Comparison of ENCODE assay signal across 8 cellular contexts in the genomic region with DNA sequence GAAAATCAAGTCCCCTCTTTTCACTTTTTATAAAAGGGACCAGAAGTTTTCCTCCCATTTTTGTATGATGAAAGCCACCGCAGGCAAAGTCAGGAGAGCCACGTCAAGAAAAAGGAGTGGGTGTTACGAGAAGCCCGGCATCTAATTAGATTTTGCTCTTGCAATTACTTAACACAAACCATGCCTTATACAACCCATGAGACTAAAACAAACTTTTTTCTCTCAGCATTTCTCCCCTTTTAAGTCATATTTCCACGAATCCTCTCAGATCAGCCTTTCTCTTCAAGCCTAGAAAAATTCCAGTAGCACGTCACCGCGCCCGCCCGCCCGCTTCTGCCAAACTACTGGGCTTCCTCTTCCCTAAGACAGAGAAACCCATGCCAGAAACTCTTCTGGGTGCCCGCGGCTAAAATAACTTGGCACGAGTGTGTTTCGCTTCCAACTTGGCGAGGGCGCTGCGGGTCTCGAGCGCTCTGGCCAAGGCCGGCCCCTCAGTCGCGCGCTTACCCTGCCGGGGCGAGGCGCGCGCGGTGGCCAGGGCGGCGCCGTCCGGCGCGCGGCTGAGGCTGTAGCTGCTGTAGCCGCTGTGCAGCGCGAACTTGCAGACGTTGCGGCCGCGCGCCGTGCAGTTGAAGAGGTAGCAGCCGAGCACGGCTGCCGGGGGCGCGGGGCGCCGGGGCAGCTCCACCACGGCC. TPM values are rescaled to one million over a fixed set of nuclear protein-coding genes. Genes with fewer than 3 reads are reported as not detected.
DNase-seq lines count a peak whose midpoint lies in the region; ATAC-seq and TF ChIP-seq lines count a peak whose summit lies in the region.

No MANE protein-coding gene starts in this region.

- no peaks in the 10 kb centered on the region for H3K9me2 ChIP-seq in PC-3 (replicated peaks; ENCODE audit: low read length)

- no peak overlapping the region for H3K4ac ChIP-seq in neuronal stem cell (ENCODE audit: low read length)

- H3K18ac ChIP-seq in neuronal stem cell (ENCODE audit: low read length): peak overlapping the region; percentile 76

- no peaks in the 10 kb centered on the region for H3F3A ChIP-seq in PC-3 (ENCODE audit: low read length, unreplicated experiment)

- CTCF ChIA-PET in BJ (lab: Yijun Ruan, JAX): interaction anchor here (0.9 to 3.8 kb wide), 5 partner anchors 13 to 28 kb away, joined by 3 to 27 read pairs (median 7); no protein-coding TSS in a partner anchor
- CTCF ChIA-PET in PC-3 (lab: Charles Lee): interaction anchor here (0.6 to 1.4 kb wide), 2 partner anchors 22 to 951 kb away, joined by 3 to 4 read pairs; no protein-coding TSS in a partner anchor

- H3K4me3 ChIP-seq in BJ (ENCODE audit: low read depth, low read length) (peak overlapping the region; percentile 65), PC-3 (ENCODE audit: low read length) (peak overlapping the region; percentile 79), neuronal stem cell (ENCODE audit: low read length in 2 of 2) (peak overlapping the region; percentile 78 to 91), vagina (peak overlapping the region; percentile 63 to 68)

- no peak overlapping the region for H2BK12ac ChIP-seq in neuronal stem cell (ENCODE audit: low read length)

- no peaks in the 10 kb centered on the region for H3K36me3 ChIP-seq in BJ (ENCODE audit: control insufficient read depth, insufficient read depth, low read length)
- no peaks in the 10 kb centered on the region for H3K36me3 ChIP-seq in PC-3 (ENCODE audit: low read depth, low read length)
- H3K36me3 ChIP-seq in neuronal stem cell (replicated peaks in 1 of 2; ENCODE audit: control insufficient read depth in 2 of 2, insufficient read depth in 2 of 2, low read length in 2 of 2): peaks cover 0 to 4% of the 10 kb centered on the region in 2 donors
- no peaks in the 10 kb centered on the region for H3K36me3 ChIP-seq in vagina

- H4K8ac ChIP-seq in neuronal stem cell (ENCODE audit: low read depth, low read length): no peak overlapping the region

- peaks cover 22% of the 10 kb centered on the region for H3K4me1 ChIP-seq in PC-3 (ENCODE audit: insufficient read depth, low read length)
- H3K4me1 ChIP-seq in neuronal stem cell (ENCODE audit: control insufficient read depth in 2 of 2, insufficient read depth in 1 of 2, low read depth in 1 of 2, low read length in 2 of 2): peaks cover 7 to 11% of the 10 kb centered on the region in 2 donors
- peaks cover 36% of the 10 kb centered on the region for H3K4me1 ChIP-seq in vagina

- H3K36me3 Mint-ChIP-seq in activated naive CD8-positive, alpha-beta T cell: no peaks in the 10 kb centered on the region
- H3K36me3 Mint-ChIP-seq in glutamatergic neuron (ENCODE audit: unreplicated experiment): no peaks in the 10 kb centered on the region

- peaks cover 14% of the 10 kb centered on the region for H3K27me3 Mint-ChIP-seq in activated naive CD8-positive, alpha-beta T cell
- H3K27me3 Mint-ChIP-seq in glutamatergic neuron (ENCODE audit: unreplicated experiment): peaks cover 6% of the 10 kb centered on the region

- H3K23ac ChIP-seq in neuronal stem cell (ENCODE audit: low read depth, low read length, poor library complexity): peak overlapping the region; percentile 85

- H3K9ac ChIP-seq in PC-3 (ENCODE audit: low read length) (peak overlapping the region; percentile 64), neuronal stem cell (ENCODE audit: low read depth, low read length, poor library complexity) (peak overlapping the region; percentile 88)

- H3K79me1 ChIP-seq in neuronal stem cell (ENCODE audit: low read depth, low read length): no peaks in the 10 kb centered on the region

- TF ChIP-seq CTCF in BJ (IDR thresholded peaks at IDR 0.05; ENCODE audit: insufficient read depth, low read depth, low read length) (no peak), PC-3 (conservative IDR thresholded peaks at IDR 0.05; ENCODE audit: low read depth, low read length) (no peak), glutamatergic neuron (IDR thresholded peaks at IDR 0.05; ENCODE audit: partially characterized antibody, unreplicated experiment) (no peak), vagina (IDR thresholded peaks at IDR 0.05) (no peak)

- H2BK15ac ChIP-seq in neuronal stem cell (ENCODE audit: low read length): no peak overlapping the region

- TF ChIP-seq POLR2A in vagina (IDR thresholded peaks at IDR 0.05): no peak

- H3K27me3 ChIP-seq in BJ (ENCODE audit: control insufficient read depth, insufficient read depth, low read length) (no peaks in the 10 kb centered on the region), PC-3 (ENCODE audit: low read length) (no peaks in the 10 kb centered on the region), neuronal stem cell (ENCODE audit: control insufficient read depth in 3 of 3, insufficient read depth in 3 of 3, low read depth in 1 of 3, low read length in 3 of 3) (peaks cover 0 to 12% (median 2%) of the 10 kb centered on the region in 3 experiments), vagina (no peaks in the 10 kb centered on the region)

- no peak overlapping the region for H2BK5ac ChIP-seq in neuronal stem cell (ENCODE audit: low read length)

- POLR2A ChIA-PET in BJ (lab: Charles Lee) (no interaction called here), PC-3 (lab: Charles Lee; ENCODE audit: unreplicated experiment) (no interaction called here)

- WGBS in neuronal stem cell (ENCODE audit: extremely low coverage in 2 of 2, insufficient read length in 2 of 2, insufficient replicate concordance in 1 of 2), 2 donors: no CpG with 5 or more reads among the region's 54 CpGs

- peak overlapping the region; percentile 86 for H3K4me2 ChIP-seq in PC-3 (ENCODE audit: low read length)
- H3K4me2 ChIP-seq in neuronal stem cell (ENCODE audit: insufficient read depth, low read length, poor library complexity, severe bottlenecking): peak overlapping the region; percentile 96

- peak overlapping the region; percentile 8 for H3K14ac ChIP-seq in neuronal stem cell (ENCODE audit: low read length)

- TSS peak; percentile 75 for BruUV-seq in PC-3 (replicated peaks; lab: Mats Ljungman, UMichigan)

- ATAC-seq in GM19324 (IDR thresholded peaks at IDR 0.05; ENCODE audit: low FRiP score, unreplicated experiment): peak; percentile 27
- ATAC-seq in HG03460 (IDR thresholded peaks at IDR 0.05; ENCODE audit: unreplicated experiment): peak; percentile 38
- peak; percentile 59 for ATAC-seq in PC-3

- peaks cover 8% of the 10 kb centered on the region for H3K4me1 Mint-ChIP-seq in activated naive CD8-positive, alpha-beta T cell (ENCODE audit: low read depth)
- H3K4me1 Mint-ChIP-seq in glutamatergic neuron (ENCODE audit: low read depth, unreplicated experiment): peaks cover 2% of the 10 kb centered on the region

- H3K9me3 ChIP-seq in PC-3 (ENCODE audit: low read length) (no peaks in the 10 kb centered on the region), neuronal stem cell (replicated peaks in 1 of 2; ENCODE audit: control insufficient read depth in 2 of 2, insufficient read depth in 1 of 2, low read depth in 1 of 2, low read length in 2 of 2) (no peaks in the 10 kb centered on the region), vagina (no peaks in the 10 kb centered on the region)

- H3K79me2 ChIP-seq in PC-3 (ENCODE audit: low read length): peaks cover 49% of the 10 kb centered on the region

- no peak overlapping the region for H2BK120ac ChIP-seq in neuronal stem cell (ENCODE audit: low read depth, low read length)

- DNase-seq in BJ (ENCODE audit: low read depth): no peak
- DNase-seq in PC-3: peak; percentile 87
- peak; percentile 74 for DNase-seq in glutamatergic neuron
- DNase-seq in neuronal stem cell (ENCODE audit: low spot score): peak; percentile 57
- DNase-seq in vagina (ENCODE audit: extremely low spot score in 2 of 2): peak in 1 of 2 donors; percentile 88

- no peaks in the 10 kb centered on the region for H3K9me3 Mint-ChIP-seq in activated naive CD8-positive, alpha-beta T cell (ENCODE audit: low read depth)
- H3K9me3 Mint-ChIP-seq in glutamatergic neuron (ENCODE audit: unreplicated experiment): peaks cover 4% of the 10 kb centered on the region

- peak overlapping the region; percentile 43 for H3K27ac ChIP-seq in PC-3 (ENCODE audit: low read length)
- H3K27ac ChIP-seq in neuronal stem cell (replicated peaks; ENCODE audit: low read length): no peak overlapping the region
- H3K27ac ChIP-seq in vagina: peak overlapping the region; percentile 96

- no peak overlapping the region for H2AK5ac ChIP-seq in neuronal stem cell (ENCODE audit: low read depth, low read length)

- H4K91ac ChIP-seq in neuronal stem cell (ENCODE audit: low read depth, low read length, poor library complexity): no peak overlapping the region

- H4K20me1 ChIP-seq in PC-3 (ENCODE audit: low read length): no peaks in the 10 kb centered on the region

- no peak overlapping the region for H3K27ac Mint-ChIP-seq in activated naive CD8-positive, alpha-beta T cell
- peak overlapping the region; percentile 88 for H3K27ac Mint-ChIP-seq in glutamatergic neuron (ENCODE audit: unreplicated experiment)

- H2AFZ ChIP-seq in PC-3 (ENCODE audit: low read length): peak overlapping the region; percentile 60
- peak overlapping the region; percentile 100 for H2AFZ ChIP-seq in neuronal stem cell (ENCODE audit: low read length)

- intact Hi-C loops in PC-3 (cut with micrococcal nuclease) (loop anchor here (1.0 kb wide), 1 partner anchor 8 kb away; no protein-coding TSS in a partner anchor), vagina (cut with DNase I) (no loop called here)

- peak overlapping the region; percentile 79 for H3K4me3 Mint-ChIP-seq in activated naive CD8-positive, alpha-beta T cell
- H3K4me3 Mint-ChIP-seq in glutamatergic neuron (ENCODE audit: unreplicated experiment): peak overlapping the region; percentile 86

RNA-seq across cellular contexts. Expression of a gene that starts 1.1 kb away (rescaled TPM):
- 26.3 and 32.6 TPM in 2 replicates for polyA plus RNA-seq in BJ (2011; rRNA removed)
- 31.0 and 46.7 TPM in 2 replicates for polyA minus RNA-seq in BJ (2011; rRNA and poly(A)+ RNA removed)
- total RNA-seq in PC-3 (2014; rRNA removed) (32.0 and 39.9 TPM in 2 replicates), glutamatergic neuron (ENCODE audit: unreplicated experiment) (10.8 TPM), vagina (35.1 TPM)
- 4.7 TPM for polyA plus RNA-seq in neuronal stem cell (2013, experiment 1 of 2)
- 4.9 TPM for polyA plus RNA-seq in neuronal stem cell (2013, experiment 2 of 2)

RNA-seq across cellular contexts. Expression of a gene that starts 34.9 kb away (rescaled TPM):
- polyA plus RNA-seq in BJ (2011; rRNA removed): 0.22 and 0.31 TPM in 2 replicates
- not detected in 2 replicates for polyA minus RNA-seq in BJ (2011; rRNA and poly(A)+ RNA removed)
- total RNA-seq in PC-3 (2014; rRNA removed) (0.40 and 1.7 TPM in 2 replicates), glutamatergic neuron (ENCODE audit: unreplicated experiment) (not detected), vagina (27.5 TPM)
- polyA plus RNA-seq in neuronal stem cell (2013, experiment 1 of 2): not detected
- not detected for polyA plus RNA-seq in neuronal stem cell (2013, experiment 2 of 2)

RNA-seq across cellular contexts. Expression of a gene that starts 59.9 kb away (rescaled TPM):
- 0.77 and 1.1 TPM in 2 replicates for polyA plus RNA-seq in BJ (2011; rRNA removed)
- polyA minus RNA-seq in BJ (2011; rRNA and poly(A)+ RNA removed): 0.38 TPM in 1 of 2 replicates, not detected in the other
- total RNA-seq in PC-3 (2014; rRNA removed) (1.5 and 2.0 TPM in 2 replicates), glutamatergic neuron (ENCODE audit: unreplicated experiment) (not detected), vagina (4.9 TPM)
- 0.04 TPM for polyA plus RNA-seq in neuronal stem cell (2013, experiment 1 of 2)
- not detected for polyA plus RNA-seq in neuronal stem cell (2013, experiment 2 of 2)

Comparison
In these comparisons a context has a peak if more than half of its experiments do, and no peak if none do; other contexts are left out.
1. RNA of a gene that starts 34.9 kb away (total RNA-seq): 27.5 TPM in vagina (single experiment); 0.40 to 1.7 TPM in PC-3 and not detected in glutamatergic neuron (single experiment); every median in the first group is over 10 times any median in the second.
2. Peak in every context shown above with its lines, with median percentiles within 50 percentile points of each other: H3K4me3 ChIP-seq and ATAC-seq.